ENCODE assay signal across 32 cellular contexts in the genomic region with DNA sequence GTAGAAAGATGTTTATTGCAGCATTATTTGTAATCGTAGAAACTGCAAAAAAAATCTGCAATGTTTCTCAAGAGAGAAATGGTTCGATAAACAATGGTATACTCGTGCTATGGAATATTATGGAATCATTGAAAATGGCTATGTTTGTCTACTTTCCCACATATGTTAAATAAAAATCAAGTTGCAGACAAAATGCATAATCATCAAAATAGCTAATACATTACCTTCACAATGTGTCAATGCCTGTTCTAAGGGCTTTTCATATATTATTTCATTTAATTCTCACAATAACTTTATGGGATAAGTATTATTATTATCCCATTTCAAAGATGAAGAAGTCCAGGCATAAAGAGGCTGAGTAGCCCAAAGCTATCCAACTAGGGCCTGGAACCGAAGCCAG. TPM values are rescaled to one million over a fixed set of nuclear protein-coding genes. Genes with fewer than 3 reads are reported as not detected.
DNase-seq lines count a peak whose midpoint lies in the region; ATAC-seq and TF ChIP-seq lines count a peak whose summit lies in the region.
"Had no signal": no experiment of that assay in that cellular context is flagged by ENCODE, and none has a peak within 500 bp of the region (broad histone marks: within the 10 kb centered on the region; RNA-seq: fewer than 3 reads in every experiment).

No MANE protein-coding gene starts in this region.

- peak overlapping the region in 3 of 5 donors; percentile 93 to 100 (median 99) for H3K4me3 Mint-ChIP-seq in immature natural killer cell

- peaks cover 1 to 8% (median 7%) of the 10 kb centered on the region in 3 donors for H3K27me3 Mint-ChIP-seq in immature natural killer cell (ENCODE audit: low read depth in 3 of 3)
- H3K27me3 Mint-ChIP-seq: activated CD4-positive, alpha-beta memory T cell treated with anti-CD3 and anti-CD28 coated beads for 36 hours; stimulated activated naive CD8-positive, alpha-beta T cell treated with anti-CD3 and anti-CD28 coated beads, Interleukin-15, amount 100 ng/mL, for 72 hours had no signal

- no peaks in the 10 kb centered on the region for H3K9me3 ChIP-seq in DND-41 (ENCODE audit: insufficient read depth, low read length, severe bottlenecking)
- no peaks in the 10 kb centered on the region for H3K9me3 ChIP-seq in OCI-LY7 (ENCODE audit: low read length)
- H3K9me3 ChIP-seq: colonic mucosa, esophagus muscularis mucosa, thyroid gland, vagina had no signal

- peaks cover 43% of the 10 kb centered on the region for H3K79me2 ChIP-seq in DND-41 (ENCODE audit: insufficient read depth, low read length)
- peaks cover 36% of the 10 kb centered on the region for H3K79me2 ChIP-seq in OCI-LY7 (ENCODE audit: insufficient read depth, low read depth, low read length)

- peaks cover 14% of the 10 kb centered on the region; the same call in 1 of the 2 replicates for H4K20me1 ChIP-seq in DND-41 (ENCODE audit: insufficient read depth, low read length)
- H4K20me1 ChIP-seq in OCI-LY7 (ENCODE audit: insufficient read depth, low read length), result no peaks in the 10 kb centered on the region

- no TSS peak for BruUV-seq in OCI-LY7 (replicated peaks; lab: Mats Ljungman, UMichigan)

- CTCF ChIA-PET in OCI-LY7 (lab: Charles Lee; ENCODE audit: unreplicated experiment), result no interaction called here

- H3K36me3 ChIP-seq in DND-41 (ENCODE audit: insufficient read depth, low read length) (peaks cover 16% of the 10 kb centered on the region), OCI-LY7 (ENCODE audit: insufficient read depth, low read length) (peaks cover 10% of the 10 kb centered on the region)
- H3K36me3 ChIP-seq: colonic mucosa, thyroid gland, vagina had no signal

- H3K27ac Mint-ChIP-seq in immature natural killer cell, result no peak overlapping the region
- H3K27ac Mint-ChIP-seq: activated CD4-positive, alpha-beta memory T cell treated with anti-CD3 and anti-CD28 coated beads for 36 hours; activated T-helper 2 cell treated with anti-CD3 and anti-CD28 coated beads, Interferon-gamma antibody, Interleukin-2, Interleukin-4, amounts not matched to agents 10 μg/mL and 5 μg/mL and 100 μg/mL, durations not matched to agents 14 hours and 24 hours and 36 hours; H9; stimulated activated naive CD8-positive, alpha-beta T cell treated with anti-CD3 and anti-CD28 coated beads, Interleukin-15, amount 100 ng/mL, for 72 hours; T-helper 1 cell treated with Interleukin-12 subunit alpha and Interleukin-12 subunit beta and Interleukin-4 antibody, amounts not matched to agents 30 μg/mL and 1 μg/mL, for 36 hours had no signal

- H3K27me3 ChIP-seq in DND-41 (ENCODE audit: insufficient read depth, low read length, poor library complexity), result no peaks in the 10 kb centered on the region
- H3K27me3 ChIP-seq: colonic mucosa, esophagus muscularis mucosa, thyroid gland, vagina had no signal

- H3K27ac ChIP-seq in DND-41 (ENCODE audit: low read length) (no peak overlapping the region), OCI-LY7 (ENCODE audit: low read depth, low read length, poor library complexity, severe bottlenecking) (no peak overlapping the region), coronary artery (no peak overlapping the region)
- H3K27ac ChIP-seq: colonic mucosa, RWPE1, thyroid gland had no signal

- H3K4me2 ChIP-seq in DND-41 (ENCODE audit: insufficient read depth, low read length) (peak overlapping the region; percentile 93; the same call in 1 of the 2 replicates), OCI-LY7 (ENCODE audit: low read length) (peak overlapping the region; percentile 97)

- H3K36me3 Mint-ChIP-seq in immature natural killer cell, result no peaks in the 10 kb centered on the region

- H3K9ac ChIP-seq in DND-41 (ENCODE audit: low read depth, low read length), result no peak overlapping the region

- intact Hi-C loops in OCI-LY7 (cut with micrococcal nuclease; ENCODE audit: unreplicated experiment), result no loop called here

- DNase-seq in DND-41 (no peak), OCI-LY7 (ENCODE audit: low spot score) (no peak), immature natural killer cell (no peak), coronary artery (ENCODE audit: low spot score) (no peak), DMS153 treated with DMSO at 0.1 percent for 48 hours (lab: John Stamatoyannopoulos, UW; ENCODE audit: unreplicated experiment) (no peak)
- DNase-seq: activated CD4-positive, alpha-beta memory T cell treated with anti-CD3 and anti-CD28 coated beads for 36 hours; activated CD4-positive, CD25-positive, alpha-beta regulatory T cell treated with anti-CD3 and anti-CD28 coated beads, Interleukin-2, amount 50 U/mL, for 72 hours; activated CD8-positive, alpha-beta memory T cell treated with anti-CD3 and anti-CD28 coated beads, Interleukin-2, amount 50 U/mL, for 48 hours; CD4-positive, CD25-positive, alpha-beta regulatory T cell; colonic mucosa; DMS53; foreskin melanocyte; H9; left cardiac atrium; MM.1S; NCI-H1417; NCI-H345; stimulated activated naive CD8-positive, alpha-beta T cell treated with anti-CD3 and anti-CD28 coated beads, Interleukin-15, amount 100 ng/mL, for 72 hours; thyroid gland had no signal

- H3K4me1 Mint-ChIP-seq in immature natural killer cell, result peaks cover 39 to 47% of the 10 kb centered on the region in 2 donors

- H2AFZ ChIP-seq in DND-41 (ENCODE audit: low read depth, low read length) (peak overlapping the region; percentile 96; the same call in 1 of the 2 replicates), OCI-LY7 (ENCODE audit: low read length) (no peak overlapping the region)

- no peaks in the 10 kb centered on the region for H3K9me2 ChIP-seq in OCI-LY7 (ENCODE audit: insufficient read depth, low read length)

- no peak for ATAC-seq in DND-41 (ENCODE audit: insufficient read depth, low read depth)
- ATAC-seq in HG02970 (IDR thresholded peaks at IDR 0.05; ENCODE audit: low FRiP score, unreplicated experiment), result no peak
- ATAC-seq: activated naive CD4-positive, alpha-beta T cell treated with anti-CD3 and anti-CD28 coated beads, Interleukin-2, amount 50 U/mL, for 72 hours; left cardiac atrium; stimulated activated naive CD8-positive, alpha-beta T cell treated with anti-CD3 and anti-CD28 coated beads, Interleukin-15, amount 100 ng/mL, for 72 hours had no signal

- H3K4me1 ChIP-seq in DND-41 (ENCODE audit: insufficient read depth, low read length) (peaks cover 37% of the 10 kb centered on the region), OCI-LY7 (ENCODE audit: insufficient read depth, low read length, poor library complexity, severe bottlenecking) (peaks cover 20% of the 10 kb centered on the region)

- TF ChIP-seq CTCF in DND-41 (IDR thresholded peaks at IDR 0.05; ENCODE audit: borderline replicate concordance, extremely low read depth, low read length, poor library complexity, severe bottlenecking), result no peak
- TF ChIP-seq CTCF in OCI-LY7 (conservative IDR thresholded peaks at IDR 0.05; ENCODE audit: low read length), result no peak
- TF ChIP-seq CTCF in coronary artery (IDR thresholded peaks at IDR 0.05), result no peak

- H3K4me3 ChIP-seq in DND-41 (ENCODE audit: low read depth in 1 of 2, low read length in 2 of 2), result no peak overlapping the region
- no peak overlapping the region for H3K4me3 ChIP-seq in OCI-LY7 (ENCODE audit: low read depth, low read length, poor library complexity, severe bottlenecking)
- H3K4me3 ChIP-seq in coronary artery, result no peak overlapping the region
- H3K4me3 ChIP-seq: thyroid gland had no signal

- no peaks in the 10 kb centered on the region for H3K9me3 Mint-ChIP-seq in immature natural killer cell
- H3K9me3 Mint-ChIP-seq: activated CD4-positive, alpha-beta memory T cell treated with anti-CD3 and anti-CD28 coated beads for 36 hours; activated naive CD4-positive, alpha-beta T cell treated with anti-CD3 and anti-CD28 coated beads, Interleukin-2, amount 50 U/mL, for 72 hours; activated T-helper 2 cell treated with anti-CD3 and anti-CD28 coated beads, Interferon-gamma antibody, Interleukin-2, Interleukin-4, amounts not matched to agents 10 μg/mL and 5 μg/mL and 100 μg/mL, durations not matched to agents 14 hours and 24 hours and 36 hours; CD4-positive, CD25-positive, alpha-beta regulatory T cell; H9; nephron; stimulated activated naive CD8-positive, alpha-beta T cell treated with anti-CD3 and anti-CD28 coated beads, Interleukin-15, amount 100 ng/mL, for 72 hours; T-helper 1 cell treated with Interleukin-12 subunit alpha and Interleukin-12 subunit beta and Interleukin-4 antibody, amounts not matched to agents 30 μg/mL and 1 μg/mL, for 36 hours had no signal

- POLR2A ChIA-PET in OCI-LY7 (lab: Charles Lee), result interaction anchor here (0.5 to 1.2 kb wide), 3 partner anchors 90 to 184 kb away, joined by 3 to 4 read pairs (median 3); no protein-coding TSS in a partner anchor

RNA-seq across cellular contexts. Expression of a gene that starts 2.2 kb away (rescaled TPM):
- total RNA-seq in OCI-LY7 (2014; rRNA removed; shearing (Covaris generic)), result 41.1 and 66.1 TPM in 2 replicates
- total RNA-seq in OCI-LY7 (2022), result 56.7 and 57.4 TPM in 2 replicates
- 10 to 100 TPM; 34.6 to 51.5 (median 50.2) TPM for polyA plus RNA-seq in immature natural killer cell

RNA-seq across cellular contexts. Expression of a gene that starts 22.2 kb away (rescaled TPM):
- total RNA-seq in OCI-LY7 (2014; rRNA removed; shearing (Covaris generic)), result 38.5 and 41.3 TPM in 2 replicates
- total RNA-seq in OCI-LY7 (2022), result 65.6 and 70.4 TPM in 2 replicates
- 10 to 100 TPM; 12.7 to 13.4 (median 13.2) TPM for polyA plus RNA-seq in immature natural killer cell

RNA-seq across cellular contexts. Expression of a gene that starts 36.1 kb away (rescaled TPM):
- total RNA-seq in OCI-LY7 (2014; rRNA removed; shearing (Covaris generic)), result not detected in 2 replicates
- not detected in 2 replicates for total RNA-seq in OCI-LY7 (2022)
- polyA plus RNA-seq in immature natural killer cell, result not detected
- total RNA-seq: activated CD4-positive, alpha-beta memory T cell treated with anti-CD3 and anti-CD28 coated beads for 36 hours; activated naive CD4-positive, alpha-beta T cell treated with anti-CD3 and anti-CD28 coated beads, Interleukin-2, amount 50 U/mL, for 72 hours; activated T-helper 2 cell treated with anti-CD3 and anti-CD28 coated beads, Interferon-gamma antibody, Interleukin-2, Interleukin-4, amounts not matched to agents 10 μg/mL and 5 μg/mL and 100 μg/mL, durations not matched to agents 14 hours and 24 hours and 36 hours; bronchial epithelial cell; CD4-positive, CD25-positive, alpha-beta regulatory T cell; esophagus muscularis mucosa; H9; left cardiac atrium; lung microvascular endothelial cell; mucosa of gallbladder; osteoblast; renal cortical epithelial cell; thyroid gland; vagina had no signal
- polyA plus RNA-seq: CD4-positive, CD25-positive, alpha-beta regulatory T cell had no signal

RNA-seq across cellular contexts. Expression of a gene that starts 41.7 kb away (rescaled TPM):
- 141 and 147 TPM in 2 replicates for total RNA-seq in OCI-LY7 (2014; rRNA removed; shearing (Covaris generic))
- 158 and 168 TPM in 2 replicates for total RNA-seq in OCI-LY7 (2022)
- 100 to 1,000 TPM; 270 to 364 (median 329) TPM for polyA plus RNA-seq in immature natural killer cell

RNA-seq across cellular contexts. Expression of a gene that starts 53.1 kb away (rescaled TPM):
- total RNA-seq in OCI-LY7 (2014; rRNA removed; shearing (Covaris generic)), result 38.9 and 51.6 TPM in 2 replicates
- 59.0 and 67.1 TPM in 2 replicates for total RNA-seq in OCI-LY7 (2022)
- 10 to 100 TPM; 19.1 to 47.1 (median 28.9) TPM for polyA plus RNA-seq in immature natural killer cell
